11 cellular contexts compared by ENCODE assay signal in the genomic region with DNA sequence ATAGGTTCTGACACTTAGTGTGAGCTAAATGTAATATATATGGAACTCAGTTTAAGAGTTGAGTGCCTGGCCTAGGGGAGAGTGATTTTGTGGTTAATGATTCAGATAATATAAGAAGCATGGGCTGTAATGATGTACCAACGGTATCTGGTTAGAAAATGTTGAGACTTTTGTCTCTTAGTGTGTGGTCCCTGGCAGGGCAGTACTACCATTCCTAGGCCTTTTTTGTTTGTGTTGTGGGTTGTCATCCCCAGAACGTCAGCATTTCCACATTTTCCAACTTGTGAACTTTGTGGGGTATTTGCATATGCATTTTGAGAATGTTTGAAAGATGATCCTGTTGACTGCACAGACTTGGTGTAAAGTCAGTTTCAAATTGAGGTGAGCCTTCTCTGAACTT. TPM values are rescaled to one million over a fixed set of nuclear protein-coding genes. Genes with fewer than 3 reads are reported as not detected.
DNase-seq lines count a peak whose midpoint lies in the region; ATAC-seq and TF ChIP-seq lines count a peak whose summit lies in the region.
"Had no signal": no experiment of that assay in that cellular context is flagged by ENCODE, and none has a peak within 500 bp of the region (broad histone marks: within the 10 kb centered on the region; RNA-seq: fewer than 3 reads in every experiment).

No MANE protein-coding gene starts in this region.

- ATAC-seq in HG03520 (IDR thresholded peaks at IDR 0.05; ENCODE audit: unreplicated experiment) = peak; percentile 27

- peaks cover 57% of the 10 kb centered on the region for H3K4me1 ChIP-seq in osteoblast (ENCODE audit: insufficient read depth, low read length)

- H3K9me3 ChIP-seq in osteoblast (ENCODE audit: low read depth, low read length) = no peaks in the 10 kb centered on the region

- peak overlapping the region; percentile 18 for H3K4me3 Mint-ChIP-seq in T-helper 1 cell treated with Interleukin-12 subunit alpha and Interleukin-12 subunit beta and Interleukin-4 antibody, amounts not matched to agents 30 μg/mL and 1 μg/mL, for 36 hours

- intact Hi-C loops in lower leg skin (cut with DNase I; ENCODE audit: low total_unique reads) = no loop called here

- in situ Hi-C loops in astrocyte of the cerebellum (cut with HindIII; ENCODE audit: low sequenced_read_pairs) = no loop called here

- no peaks in the 10 kb centered on the region for H3K27me3 Mint-ChIP-seq in T-helper 1 cell treated with Interleukin-12 subunit alpha and Interleukin-12 subunit beta and Interleukin-4 antibody, amounts not matched to agents 30 μg/mL and 1 μg/mL, for 36 hours (ENCODE audit: low read depth)

- peak overlapping the region; percentile 75 for H3K27ac ChIP-seq in osteoblast (ENCODE audit: low read depth, low read length)
- H3K27ac ChIP-seq: HL-60 had no signal

- no peaks in the 10 kb centered on the region for H3K9me3 Mint-ChIP-seq in T-helper 1 cell treated with Interleukin-12 subunit alpha and Interleukin-12 subunit beta and Interleukin-4 antibody, amounts not matched to agents 30 μg/mL and 1 μg/mL, for 36 hours

- TF ChIP-seq POLR2A in lower leg skin (IDR thresholded peaks at IDR 0.05) = no peak

- no peak for DNase-seq in T-helper 1 cell
- DNase-seq in astrocyte of the cerebellum (ENCODE audit: low read depth) = peak; percentile 71
- no peak for DNase-seq in osteoblast (ENCODE audit: insufficient read length, low spot score, missing footprints)
- DNase-seq in hippocampal formation (lab: John Stamatoyannopoulos, UW) = no peak
- DNase-seq in lower leg skin (ENCODE audit: low spot score in 2 of 2) = no peak
- no peak for DNase-seq in stimulated activated CD4-positive, alpha-beta T cell treated with anti-CD3 and anti-CD28 coated beads, Interleukin-1b, Interleukin-23, amount 100 ng/mL, for 48 hours
- DNase-seq: 8988T, nucleus accumbens had no signal

- H3K36me3 Mint-ChIP-seq in T-helper 1 cell treated with Interleukin-12 subunit alpha and Interleukin-12 subunit beta and Interleukin-4 antibody, amounts not matched to agents 30 μg/mL and 1 μg/mL, for 36 hours (ENCODE audit: low read depth) = peaks cover 6% of the 10 kb centered on the region

- H2AFZ ChIP-seq in osteoblast (ENCODE audit: low read length) = no peak overlapping the region

- H3K4me1 Mint-ChIP-seq in T-helper 1 cell treated with Interleukin-12 subunit alpha and Interleukin-12 subunit beta and Interleukin-4 antibody, amounts not matched to agents 30 μg/mL and 1 μg/mL, for 36 hours (ENCODE audit: low read depth) = peaks cover 72% of the 10 kb centered on the region

- H3K4me3 ChIP-seq in astrocyte of the cerebellum (ENCODE audit: low read depth, low read length) = no peak overlapping the region
- H3K4me3 ChIP-seq in osteoblast (ENCODE audit: insufficient read depth, low read length) = peak overlapping the region; percentile 4
- no peak overlapping the region for H3K4me3 ChIP-seq in lower leg skin (ENCODE audit: low read depth, poor library complexity, severe bottlenecking)

- peak overlapping the region; percentile 61 for H3K4me2 ChIP-seq in osteoblast (ENCODE audit: insufficient read depth, low read length)

- peaks cover 100% of the 10 kb centered on the region for H3K79me2 ChIP-seq in osteoblast (ENCODE audit: insufficient read depth, low read length)

- H4K20me1 ChIP-seq in osteoblast (ENCODE audit: insufficient read depth, low read length) = peaks cover 86% of the 10 kb centered on the region

- WGBS in lower leg skin, 2 donors = 64 to 68% methylated on average over 2 of the region's 2 CpGs

- peak overlapping the region; percentile 80 for H3K27ac Mint-ChIP-seq in T-helper 1 cell treated with Interleukin-12 subunit alpha and Interleukin-12 subunit beta and Interleukin-4 antibody, amounts not matched to agents 30 μg/mL and 1 μg/mL, for 36 hours

- TF ChIP-seq CTCF in astrocyte of the cerebellum (IDR thresholded peaks at IDR 0.05; ENCODE audit: low read depth, low read length, missing control alignments) = no peak
- no peak for TF ChIP-seq CTCF in osteoblast (IDR thresholded peaks at IDR 0.05; ENCODE audit: extremely low read depth, low read depth, low read length)
- no peak for TF ChIP-seq CTCF in lower leg skin (IDR thresholded peaks at IDR 0.05)

- no peaks in the 10 kb centered on the region for H3K27me3 ChIP-seq in osteoblast (ENCODE audit: insufficient read depth, low read length)

- H3K36me3 ChIP-seq in osteoblast (ENCODE audit: insufficient read depth, low read length) = peaks cover 16% of the 10 kb centered on the region

RNA-seq across cellular contexts. Expression of gene NEK7, which starts 11.4 kb away (rescaled TPM):
- 376 and 377 TPM in 2 replicates for total RNA-seq in osteoblast
- 10 to 100 TPM; 50.4 to 71.6 (median 57.3) TPM for total RNA-seq in lower leg skin
